In the genomic region with DNA sequence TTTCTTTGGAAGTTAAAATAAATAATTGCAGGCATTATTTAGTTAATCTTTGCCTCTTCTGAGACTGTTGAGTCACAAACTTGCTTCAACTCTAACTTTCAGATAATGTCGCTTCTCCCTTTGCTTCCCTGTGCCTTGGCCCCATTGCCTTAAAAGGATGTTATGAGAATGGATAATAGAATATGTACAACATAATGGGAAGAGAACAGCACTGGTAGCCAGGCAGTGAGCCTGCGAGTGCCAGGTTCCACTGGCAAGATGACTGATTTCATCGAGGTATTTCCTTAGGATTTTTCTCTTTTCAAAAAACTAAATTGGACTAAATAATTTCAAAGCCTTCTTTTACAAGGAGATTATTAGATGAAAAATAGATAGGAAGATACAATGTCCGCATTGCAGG, we compare ENCODE assay signal across 18 cellular contexts.
"Had no signal": no experiment of that assay in that cellular context is flagged by ENCODE, and none has a peak within 500 bp of the region (broad histone marks: within the 10 kb centered on the region; RNA-seq: fewer than 3 reads in every experiment).

No MANE protein-coding gene starts in this region.

- H3K27ac ChIP-seq: coronary artery, heart left ventricle, neutrophil, psoas muscle, right lobe of liver had no signal

- H3K36me3 ChIP-seq: heart left ventricle, neutrophil, right lobe of liver had no signal

- H3K27ac Mint-ChIP-seq: naive thymus-derived CD4-positive, alpha-beta T cell; stimulated activated memory B cell treated with anti-CD40 and anti-IgM and Interleukin-4, amounts not matched to agents 10 μg/mL and 1 μg/mL and 100 μg/mL, for 72 hours; stimulated activated naive CD8-positive, alpha-beta T cell treated with anti-CD3 and anti-CD28 coated beads, Interleukin-15, amount 100 ng/mL, for 72 hours had no signal

- H3K4me1 ChIP-seq: psoas muscle, right lobe of liver had no signal

- H3K27me3 ChIP-seq: heart left ventricle, right lobe of liver had no signal

- ATAC-seq: esophagus mucosa; heart left ventricle; naive thymus-derived CD4-positive, alpha-beta T cell; psoas muscle; right lobe of liver; stimulated activated memory B cell treated with anti-CD40 and anti-IgM and Interleukin-4, amounts not matched to agents 10 μg/mL and 1 μg/mL and 100 μg/mL, for 72 hours; stimulated activated naive CD8-positive, alpha-beta T cell treated with anti-CD3 and anti-CD28 coated beads, Interleukin-15, amount 100 ng/mL, for 72 hours had no signal

- H3K4me3 ChIP-seq: coronary artery, heart left ventricle, psoas muscle, right lobe of liver had no signal

- H3K9me3 Mint-ChIP-seq: naive thymus-derived CD4-positive, alpha-beta T cell; stimulated activated memory B cell treated with anti-CD40 and anti-IgM and Interleukin-4, amounts not matched to agents 10 μg/mL and 1 μg/mL and 100 μg/mL, for 72 hours; stimulated activated naive CD8-positive, alpha-beta T cell treated with anti-CD3 and anti-CD28 coated beads, Interleukin-15, amount 100 ng/mL, for 72 hours had no signal

- H3K36me3 Mint-ChIP-seq: naive thymus-derived CD4-positive, alpha-beta T cell; stimulated activated memory B cell treated with anti-CD40 and anti-IgM and Interleukin-4, amounts not matched to agents 10 μg/mL and 1 μg/mL and 100 μg/mL, for 72 hours had no signal

- H3K9me3 ChIP-seq: heart left ventricle, neutrophil, psoas muscle, right lobe of liver had no signal

- H3K4me3 Mint-ChIP-seq: naive thymus-derived CD4-positive, alpha-beta T cell; stimulated activated memory B cell treated with anti-CD40 and anti-IgM and Interleukin-4, amounts not matched to agents 10 μg/mL and 1 μg/mL and 100 μg/mL, for 72 hours; stimulated activated naive CD8-positive, alpha-beta T cell treated with anti-CD3 and anti-CD28 coated beads, Interleukin-15, amount 100 ng/mL, for 72 hours had no signal

- DNase-seq: effector CD8-positive, alpha-beta T cell; heart left ventricle; hypothalamus; kidney glomerular epithelial cell; naive thymus-derived CD4-positive, alpha-beta T cell; psoas muscle; retina; right lobe of liver; stimulated activated CD4-positive, alpha-beta T cell treated with anti-CD3 and anti-CD28 coated beads, Interleukin-15, amount 100 ng/mL, for 24 hours; stimulated activated CD4-positive, alpha-beta T cell treated with anti-CD3 and anti-CD28 coated beads, Interleukin-1b, Interleukin-23, amount 100 ng/mL, for 48 hours; stimulated activated CD4-positive, alpha-beta T cell treated with anti-CD3 and anti-CD28 coated beads, Interleukin-4, amount 100 ng/mL, for 24 hours; stimulated activated naive CD8-positive, alpha-beta T cell treated with anti-CD3 and anti-CD28 coated beads, Interleukin-15, amount 100 ng/mL, for 72 hours; substantia nigra; trophoblast cell had no signal

- H3K4me1 Mint-ChIP-seq: stimulated activated naive CD8-positive, alpha-beta T cell treated with anti-CD3 and anti-CD28 coated beads, Interleukin-15, amount 100 ng/mL, for 72 hours had no signal
